In genomic region chr11:63738720-63739360, GRCh38 we compare ENCODE assay signal across 9 cellular contexts. TPM values are rescaled to one million over a fixed set of nuclear protein-coding genes. Genes with fewer than 3 reads are reported as not detected.
DNase-seq lines count a peak whose midpoint lies in the region; ATAC-seq, FAIRE-seq and TF ChIP-seq lines count a peak whose summit lies in the region.
"Had no signal": no experiment of that assay in that cellular context is flagged by ENCODE, and none has a peak within 500 bp of the region (broad histone marks: within the 10 kb centered on the region; RNA-seq: fewer than 3 reads in every experiment).

No MANE protein-coding gene starts in this region.

- DNase-seq in Calu3 (peak; percentile 70), KBM-7 (peak; percentile 87), Peyer's patch (peak; percentile 66 to 92 (median 81)), fibroblast of the aortic adventitia (ENCODE audit: low read depth) (peak; percentile 92), pancreas (peak in 5 of 6 donors; percentile 31 to 84 (median 68)), type B pancreatic cell (ENCODE audit: extremely low spot score, unreplicated experiment) (no peak)
- peak; percentile 58 to 60 for DNase-seq in activated T-cell treated with anti-CD3 and anti-CD28 coated beads, Interleukin-2, amount 50 U/mL, for 72 hours

- H3K4me3 ChIP-seq in Peyer's patch (no peak overlapping the region), fibroblast of the aortic adventitia (ENCODE audit: low read depth, low read length) (no peak overlapping the region), pancreas (no peak overlapping the region)

- no peak for TF ChIP-seq POLR2A in Peyer's patch (IDR thresholded peaks at IDR 0.05)

- H3K9me3 Mint-ChIP-seq in Calu3 (ENCODE audit: low read depth, unreplicated experiment) (no peaks in the 10 kb centered on the region), type B pancreatic cell (no peaks in the 10 kb centered on the region)
- H3K9me3 Mint-ChIP-seq in activated T-cell treated with anti-CD3 and anti-CD28 coated beads, Interleukin-2, amount 50 U/mL, for 72 hours = no peaks in the 10 kb centered on the region
- H3K9me3 Mint-ChIP-seq: activated naive CD4-positive, alpha-beta T cell treated with anti-CD3 and anti-CD28 coated beads, Interleukin-2, amount 50 U/mL, for 24 hours had no signal

- ATAC-seq in activated T-cell treated with anti-CD3 and anti-CD28 coated beads, Interleukin-2, amount 50 U/mL, for 72 hours (replicated peaks in 1 of 2) = no peak
- ATAC-seq in pancreas (peak; percentile 57 to 96 (median 88)), HG03354 (IDR thresholded peaks at IDR 0.05; ENCODE audit: poor library complexity, severe bottlenecking, unreplicated experiment) (no peak)

- H3K36me3 ChIP-seq in Peyer's patch (peaks cover 0 to 3% (median 0%) of the 10 kb centered on the region in 3 donors), pancreas (no peaks in the 10 kb centered on the region)

- peaks cover 17% of the 10 kb centered on the region for H3K36me3 Mint-ChIP-seq in Calu3 (ENCODE audit: insufficient read depth, unreplicated experiment)
- H3K36me3 Mint-ChIP-seq in activated T-cell treated with anti-CD3 and anti-CD28 coated beads, Interleukin-2, amount 50 U/mL, for 72 hours (ENCODE audit: insufficient read depth in 2 of 2) = no peaks in the 10 kb centered on the region
- H3K36me3 Mint-ChIP-seq in type B pancreatic cell = peaks cover 4% of the 10 kb centered on the region
- H3K36me3 Mint-ChIP-seq: activated naive CD4-positive, alpha-beta T cell treated with anti-CD3 and anti-CD28 coated beads, Interleukin-2, amount 50 U/mL, for 24 hours had no signal

- H3K4me1 Mint-ChIP-seq in Calu3 (ENCODE audit: low read depth, unreplicated experiment) (peaks cover 9% of the 10 kb centered on the region), type B pancreatic cell (ENCODE audit: unreplicated experiment) (peaks cover 12% of the 10 kb centered on the region)
- peaks cover 10% of the 10 kb centered on the region for H3K4me1 Mint-ChIP-seq in activated T-cell treated with anti-CD3 and anti-CD28 coated beads, Interleukin-2, amount 50 U/mL, for 72 hours (ENCODE audit: low read depth)

- whole genome bisulfite sequencing in pancreas, 2 donors = 14 to 17% methylated on average over 8 of the region's 8 CpGs

- no peaks in the 10 kb centered on the region for H3K27me3 Mint-ChIP-seq in Calu3 (ENCODE audit: unreplicated experiment)
- H3K27me3 Mint-ChIP-seq in activated T-cell treated with anti-CD3 and anti-CD28 coated beads, Interleukin-2, amount 50 U/mL, for 72 hours (ENCODE audit: low read depth) = no peaks in the 10 kb centered on the region
- no peaks in the 10 kb centered on the region for H3K27me3 Mint-ChIP-seq in type B pancreatic cell
- H3K27me3 Mint-ChIP-seq: activated naive CD4-positive, alpha-beta T cell treated with anti-CD3 and anti-CD28 coated beads, Interleukin-2, amount 50 U/mL, for 24 hours had no signal

- CTCF ChIA-PET in Calu3 (lab: Charles Lee) = interaction anchor here (1.1 to 1.4 kb wide), 2 partner anchors 68 to 100 kb away, joined by 4 to 5 read pairs; partner anchors contain the start of gene ATL3

- H3K27ac Mint-ChIP-seq in Calu3 (ENCODE audit: unreplicated experiment) (no peak overlapping the region), type B pancreatic cell (peak overlapping the region; percentile 1)
- no peak overlapping the region for H3K27ac Mint-ChIP-seq in activated T-cell treated with anti-CD3 and anti-CD28 coated beads, Interleukin-2, amount 50 U/mL, for 72 hours
- H3K27ac Mint-ChIP-seq: activated naive CD4-positive, alpha-beta T cell treated with anti-CD3 and anti-CD28 coated beads, Interleukin-2, amount 50 U/mL, for 24 hours had no signal

- peak; percentile 76 for FAIRE-seq in pancreas (lab: Jason Lieb, UNC)

- no peaks in the 10 kb centered on the region for H3K9me3 ChIP-seq in Peyer's patch
- no peaks in the 10 kb centered on the region for H3K9me3 ChIP-seq in pancreas

- BruUV-seq in Calu3 (replicated peaks; lab: Mats Ljungman, UMichigan) = no TSS peak

- no peak overlapping the region for H3K4me3 Mint-ChIP-seq in Calu3 (ENCODE audit: low read depth, unreplicated experiment)
- H3K4me3 Mint-ChIP-seq in activated T-cell treated with anti-CD3 and anti-CD28 coated beads, Interleukin-2, amount 50 U/mL, for 72 hours = no peak overlapping the region
- H3K4me3 Mint-ChIP-seq in type B pancreatic cell = no peak overlapping the region
- H3K4me3 Mint-ChIP-seq: activated naive CD4-positive, alpha-beta T cell treated with anti-CD3 and anti-CD28 coated beads, Interleukin-2, amount 50 U/mL, for 24 hours had no signal

- H3K4me1 ChIP-seq in Peyer's patch = no peaks in the 10 kb centered on the region
- peaks cover 0 to 2% (median 0%) of the 10 kb centered on the region in 3 donors for H3K4me1 ChIP-seq in pancreas

- no peaks in the 10 kb centered on the region for H3K27me3 ChIP-seq in Peyer's patch
- H3K27me3 ChIP-seq in pancreas = no peaks in the 10 kb centered on the region

- in situ Hi-C loops in KBM-7 (cut with MboI; ENCODE audit: low pct_unique_long_range_greater_than_20kb, low sequenced_read_pairs) = no loop called here

- intact Hi-C loops in Calu3 (cut with micrococcal nuclease; ENCODE audit: unreplicated experiment) = loop anchor here (1.0 to 5.0 kb wide), 3 partner anchors 57 to 97 kb away; partner anchors contain the start of gene RTN3
- intact Hi-C loops in pancreas (cut with DNase I) = no loop called here

- TF ChIP-seq CTCF in Calu3 (IDR thresholded peaks at IDR 0.05; ENCODE audit: unreplicated experiment) (peak; percentile 79), Peyer's patch (IDR thresholded peaks at IDR 0.05) (peak; percentile 81 to 98 (median 88)), fibroblast of the aortic adventitia (IDR thresholded peaks at IDR 0.05; ENCODE audit: insufficient read depth, low read length) (peak; percentile 98), pancreas (IDR thresholded peaks at IDR 0.05) (peak; percentile 85 to 93 (median 91)), type B pancreatic cell (conservative IDR thresholded peaks at IDR 0.05) (peak; percentile 98)

- H3K27ac ChIP-seq in Peyer's patch (no peak overlapping the region), pancreas (no peak overlapping the region)

RNA-seq across cellular contexts. Expression of gene ZFTA, which starts 29.7 kb away (rescaled TPM):
- total RNA-seq in Calu3 (2022) (12.1 and 13.0 TPM in 2 replicates), Peyer's patch (10 to 100 TPM in 1 of 4 donors, 1 to 10 TPM in 3; 3.7 to 10.5 (median 8.5) TPM), fibroblast of the aortic adventitia (ENCODE audit: low replicate concordance) (13.2 and 62.7 TPM in 2 replicates), pancreas (10 to 100 TPM in 1 of 6 donors, 1 to 10 TPM in 5; 4.3 to 11.3 (median 6.2) TPM), type B pancreatic cell (ENCODE audit: low replicate concordance) (21.1 and 41.7 TPM in 2 replicates)
- total RNA-seq in activated T-cell treated with anti-CD3 and anti-CD28 coated beads, Interleukin-2, amount 50 U/mL, for 72 hours = 1 to 10 TPM; 4.0 to 6.9 TPM
- 10 to 100 TPM in 1 of 2 donors, 1 to 10 TPM in 1; 7.0 to 10.0 TPM for polyA plus RNA-seq in pancreas

RNA-seq across cellular contexts. Expression of gene RTN3, which starts 57.5 kb away (rescaled TPM):
- total RNA-seq in Calu3 (2022) (133 and 146 TPM in 2 replicates), Peyer's patch (100 to 1,000 TPM in 3 of 4 donors, 10 to 100 TPM in 1; 47.9 to 132 (median 101) TPM), fibroblast of the aortic adventitia (ENCODE audit: low replicate concordance) (151 and 168 TPM in 2 replicates), pancreas (10 to 100 TPM; 51.2 to 74.9 (median 63.9) TPM), type B pancreatic cell (ENCODE audit: low replicate concordance) (95.0 and 95.9 TPM in 2 replicates)
- 10 to 100 TPM; 89.9 to 91.3 TPM for total RNA-seq in activated T-cell treated with anti-CD3 and anti-CD28 coated beads, Interleukin-2, amount 50 U/mL, for 72 hours
- polyA plus RNA-seq in pancreas = 10 to 100 TPM; 40.2 to 79.6 TPM

Comparison
In these comparisons a context has a peak if more than half of its experiments do, and no peak if none do; other contexts are left out.
1. ATAC-seq: peak in pancreas (4 of 4); none in activated T-cell treated with anti-CD3 and anti-CD28 coated beads, Interleukin-2, amount 50 U/mL, for 72 hours (0 of 2) and HG03354 (single experiment).
2. Peak in every context shown above with its lines, with median percentiles within 50 percentile points of each other: CTCF ChIP-seq.